Comparison of ENCODE assay signal across 27 cellular contexts in the genomic region with DNA sequence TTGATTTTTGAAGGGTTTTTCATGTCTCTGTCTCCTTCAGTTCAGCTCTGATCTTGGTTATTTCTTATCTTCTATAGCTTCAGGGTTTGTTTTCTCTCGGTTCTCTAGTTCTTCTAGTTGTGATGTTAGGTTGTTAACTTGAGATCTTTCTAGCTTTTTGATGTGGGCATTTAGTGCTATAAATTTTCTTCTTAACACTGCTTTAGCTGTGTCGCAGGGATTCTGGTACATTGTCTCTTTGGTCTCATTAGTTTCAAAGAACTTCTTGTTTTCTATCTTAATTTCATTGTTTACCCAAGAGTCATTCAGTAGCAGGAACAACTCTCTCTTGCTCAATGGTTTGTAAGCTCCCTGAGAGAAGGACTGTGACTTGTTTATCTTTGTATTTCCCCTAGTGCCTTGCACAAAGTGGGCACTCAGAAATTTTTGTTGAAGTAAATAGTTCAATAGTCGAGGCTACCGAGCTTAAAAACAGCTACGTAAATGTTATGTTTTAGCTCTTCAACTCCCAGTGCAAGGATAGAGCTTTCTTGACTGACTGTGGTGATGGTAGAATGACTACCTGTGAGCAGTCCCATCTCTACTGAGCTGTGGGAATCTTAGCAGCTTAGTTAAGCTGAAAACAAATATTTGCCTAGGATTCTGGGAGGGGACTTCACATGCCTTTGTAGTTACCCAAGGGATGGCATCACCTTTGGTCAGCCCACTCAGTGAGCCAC.
DNase-seq lines count a peak whose midpoint lies in the region; ATAC-seq, FAIRE-seq and TF ChIP-seq lines count a peak whose summit lies in the region.
"Had no signal": no experiment of that assay in that cellular context is flagged by ENCODE, and none has a peak within 500 bp of the region (broad histone marks: within the 10 kb centered on the region; RNA-seq: fewer than 3 reads in every experiment).

No MANE protein-coding gene starts in this region.

- no peak overlapping the region for H3K27ac ChIP-seq in RWPE2 (ENCODE audit: poor library complexity, severe bottlenecking)
- no peak overlapping the region for H3K27ac ChIP-seq in keratinocyte (ENCODE audit: control insufficient read depth, insufficient read depth, low read length)

- H3K79me2 ChIP-seq in keratinocyte (ENCODE audit: control insufficient read depth, insufficient read depth, low read length) = no peaks in the 10 kb centered on the region

- no peaks in the 10 kb centered on the region for H4K20me1 ChIP-seq in keratinocyte (ENCODE audit: control insufficient read depth, extremely low read depth, insufficient read depth, low read length)

- H3K9me3 ChIP-seq in RWPE2 (ENCODE audit: severe bottlenecking) (peaks cover 4% of the 10 kb centered on the region), keratinocyte (ENCODE audit: control insufficient read depth, low read depth, low read length) (no peaks in the 10 kb centered on the region)
- H3K9me3 ChIP-seq: BE2C had no signal

- H3K27ac Mint-ChIP-seq in nephron progenitor cell = peak overlapping the region; percentile 7
- H3K27ac Mint-ChIP-seq: GM23338 had no signal

- H3K4me1 ChIP-seq in RWPE2 (ENCODE audit: insufficient read depth, poor library complexity, severe bottlenecking) (peaks cover 9% of the 10 kb centered on the region), keratinocyte (ENCODE audit: control insufficient read depth, extremely low read depth, insufficient read depth, low read length) (peaks cover 4% of the 10 kb centered on the region)
- H3K4me1 ChIP-seq: BE2C had no signal

- TF ChIP-seq POLR2A in H54 (IDR thresholded peaks at IDR 0.05; ENCODE audit: low read depth, low read length) = no peak

- no peaks in the 10 kb centered on the region for H3K4me1 Mint-ChIP-seq in nephron progenitor cell
- H3K4me1 Mint-ChIP-seq: CD4-positive, CD25-positive, alpha-beta regulatory T cell had no signal

- H3K36me3 ChIP-seq in RWPE2 (ENCODE audit: low read depth) (no peaks in the 10 kb centered on the region), keratinocyte (ENCODE audit: control insufficient read depth in 2 of 2, extremely low read depth in 1 of 2, insufficient read depth in 2 of 2, low read length in 2 of 2) (no peaks in the 10 kb centered on the region)
- H3K36me3 ChIP-seq: BE2C, MG63 had no signal

- H3K36me3 Mint-ChIP-seq in nephron progenitor cell (ENCODE audit: low read depth) = peaks cover 26% of the 10 kb centered on the region
- H3K36me3 Mint-ChIP-seq: CD4-positive, CD25-positive, alpha-beta regulatory T cell had no signal

- FAIRE-seq in H54 (lab: Jason Lieb, UNC) = peak; percentile 78
- peak; percentile 20 for FAIRE-seq in keratinocyte (lab: Jason Lieb, UNC)
- FAIRE-seq: A204.1, GM12878, GM18507, RCC 7860 had no signal

- H3K9ac ChIP-seq in keratinocyte (ENCODE audit: control insufficient read depth, extremely low read depth, insufficient read depth, low read length) = no peak overlapping the region

- H3K9me3 Mint-ChIP-seq in nephron progenitor cell = peaks cover 44% of the 10 kb centered on the region

- no peaks in the 10 kb centered on the region for H3K27me3 Mint-ChIP-seq in nephron progenitor cell (ENCODE audit: low read depth, poor library complexity)

- dilution Hi-C loops in keratinocyte (cut with MboI; ENCODE audit: extremely low pct_ligation_motif_present, low sequenced_read_pairs) = no loop called here

- no peak overlapping the region for H3K4me3 ChIP-seq in RWPE2 (ENCODE audit: severe bottlenecking)
- H3K4me3 ChIP-seq in keratinocyte (ENCODE audit: control insufficient read depth in 2 of 3, extremely low read depth in 1 of 3, insufficient read depth in 2 of 3, low read depth in 1 of 3, low read length in 3 of 3) = no peak overlapping the region
- H3K4me3 ChIP-seq: GM12878, GM23338, MG63 had no signal

- no peak overlapping the region for H3K4me3 Mint-ChIP-seq in nephron progenitor cell
- H3K4me3 Mint-ChIP-seq: CD4-positive, CD25-positive, alpha-beta regulatory T cell; GM23338 had no signal

- H3K27me3 ChIP-seq in RWPE2 (ENCODE audit: insufficient read depth, poor library complexity, severe bottlenecking) (no peaks in the 10 kb centered on the region), keratinocyte (ENCODE audit: control insufficient read depth, extremely low read depth, insufficient read depth, low read length) (no peaks in the 10 kb centered on the region)
- H3K27me3 ChIP-seq: BE2C, MG63 had no signal

- no peak overlapping the region for H3K4me2 ChIP-seq in keratinocyte (ENCODE audit: control insufficient read depth, extremely low read depth, insufficient read depth, low read depth, low read length)
- H3K4me2 ChIP-seq: GM23338 had no signal

- no peaks in the 10 kb centered on the region for H3K9me1 ChIP-seq in keratinocyte (ENCODE audit: control insufficient read depth, extremely low read depth, insufficient read depth, low read length)

- no peak for TF ChIP-seq CTCF in RWPE2 (IDR thresholded peaks at IDR 0.05; ENCODE audit: poor library complexity, severe bottlenecking)
- TF ChIP-seq CTCF in keratinocyte (optimal IDR thresholded peaks at IDR 0.05 in 1 of 3, IDR thresholded peaks at IDR 0.05 in 1 of 3, conservative IDR thresholded peaks at IDR 0.05 in 1 of 3; ENCODE audit: extremely low read depth in 1 of 3, insufficient read depth in 2 of 3, low read length in 3 of 3) = no peak
- no peak for TF ChIP-seq CTCF in nephron progenitor cell (IDR thresholded peaks at IDR 0.05)

- H2AFZ ChIP-seq in keratinocyte (ENCODE audit: control insufficient read depth, low read length) = no peak overlapping the region
- H2AFZ ChIP-seq: GM23338 had no signal

- ATAC-seq in RWPE2 (ENCODE audit: low read depth) (peak; percentile 71), HG02571 (IDR thresholded peaks at IDR 0.05; ENCODE audit: unreplicated experiment) (no peak), GM21381 (IDR thresholded peaks at IDR 0.05; ENCODE audit: unreplicated experiment) (no peak)
- ATAC-seq: GM12878, GM23338, HCT116 had no signal

- no peak for DNase-seq in H54 (ENCODE audit: insufficient read length, low spot score)
- DNase-seq in RWPE2 (ENCODE audit: low spot score) = no peak
- DNase-seq in keratinocyte (ENCODE audit: low read depth, low spot score) = no peak
- DNase-seq in nephron progenitor cell = no peak
- no peak for DNase-seq in NCI-H345 (lab: John Stamatoyannopoulos, UW)
- DNase-seq: BE2C; CD4-positive, CD25-positive, alpha-beta regulatory T cell; COR-L47; DMS153; EL; MG63; NCI-H1092; NCI-H146; NCI-H2029 treated with DMSO at 0.1 percent for 48 hours; NCI-H2171; NCI-H446 treated with DMSO at 0.1 percent for 48 hours; NCI-H748 treated with DMSO at 0.1 percent for 48 hours; NK-92 treated with Interleukin-12 subunit alpha and Interleukin-12 subunit beta, amount 100 ng/mL, for 24 hours; Right ventricle myocardium superior had no signal
